ENCODE assay signal across 8 cellular contexts in genomic region chr2:73779472-73780241, GRCh38. TPM values are rescaled to one million over a fixed set of nuclear protein-coding genes. Genes with fewer than 3 reads are reported as not detected.
DNase-seq lines count a peak whose midpoint lies in the region; ATAC-seq, FAIRE-seq and TF ChIP-seq lines count a peak whose summit lies in the region.

Gene DUSP11, minus strand, starts transcription at chr2:73780103. Its CDS starts 129 bp downstream, at chr2:73779974.

- H3K36me3 ChIP-seq in MG63, result peaks cover 17% of the 10 kb centered on the region
- peaks cover 21% of the 10 kb centered on the region for H3K36me3 ChIP-seq in neuron (ENCODE audit: insufficient read depth, low read length)

- H3K36me3 Mint-ChIP-seq in H9 (ENCODE audit: insufficient read depth in 1 of 3, low read depth in 3 of 3), result peaks cover 6 to 31% (median 22%) of the 10 kb centered on the region in 3 experiments; a peak in 6 of 7 replicates

- FAIRE-seq in G401.6 (lab: Jason Lieb, UNC), result peak; percentile 93

- H2BK120ac ChIP-seq in H9 (ENCODE audit: low read depth, low read length, poor library complexity, severe bottlenecking), result peak within 1 kb of the TSS; percentile 55

- H3K9me3 ChIP-seq in H9 (ENCODE audit: control insufficient read depth, low read depth, low read length) (no peaks in the 10 kb centered on the region), MG63 (no peaks in the 10 kb centered on the region), neuron (ENCODE audit: low read length) (no peaks in the 10 kb centered on the region)

- H3K4me2 ChIP-seq in H9 (ENCODE audit: insufficient read depth, insufficient read length, low read length), result peak within 1 kb of the TSS; percentile 94

- H3K27ac ChIP-seq in H9 (ENCODE audit: insufficient read length, low read depth, low read length) (no peak within 1 kb of the TSS), foreskin keratinocyte (peak within 1 kb of the TSS; percentile 94)

- H4K20me1 ChIP-seq in H9 (ENCODE audit: control insufficient read depth, insufficient read depth, insufficient read length), result no peaks in the 10 kb centered on the region

- H3K4me3 ChIP-seq in MG63 (peak within 1 kb of the TSS; percentile 97), neuron (ENCODE audit: low read length) (peak within 1 kb of the TSS; percentile 80)

- TF ChIP-seq CTCF in H9 (conservative IDR thresholded peaks at IDR 0.05) (peak; percentile 89), foreskin keratinocyte (conservative IDR thresholded peaks at IDR 0.05) (peak; percentile 96), subcutaneous adipose tissue (IDR thresholded peaks at IDR 0.05; ENCODE audit: low read depth) (no peak)

- no peaks in the 10 kb centered on the region for H3K9me3 Mint-ChIP-seq in H9

- no peaks in the 10 kb centered on the region for H3K4me1 ChIP-seq in H9 (ENCODE audit: insufficient read depth, low read length)
- peaks cover 31% of the 10 kb centered on the region for H3K4me1 ChIP-seq in foreskin keratinocyte
- H3K4me1 ChIP-seq in neuron (ENCODE audit: insufficient read depth, low read length), result peaks cover 4% of the 10 kb centered on the region

- H4K8ac ChIP-seq in H9 (replicated peaks; ENCODE audit: insufficient read length, low read depth, low read length), result no peak within 1 kb of the TSS

- H3K27me3 Mint-ChIP-seq in H9 (ENCODE audit: low read depth), result no peaks in the 10 kb centered on the region; the same call in 1 of the 2 replicates

- no peak within 1 kb of the TSS for H3K23ac ChIP-seq in H9 (ENCODE audit: insufficient read length, low read depth, low read length)

- DNase-seq in H9 (peak; percentile 95), MG63 (peak; percentile 91), SIG-M5 (lab: John Stamatoyannopoulos, UW) (peak; percentile 60), activated gamma-delta T cell treated with Interleukin-2 at 50 U/mL for 16 hours (peak; percentile 97), foreskin keratinocyte (peak; percentile 71 to 87)

- no peak within 1 kb of the TSS for H2BK15ac ChIP-seq in H9 (ENCODE audit: low read depth, low read length)

- H2BK5ac ChIP-seq in H9 (ENCODE audit: insufficient read length, low read length), result peak within 1 kb of the TSS; percentile 5

- peak within 1 kb of the TSS; percentile 93 for H3K14ac ChIP-seq in H9 (ENCODE audit: insufficient read depth, low read length)

- H3K27me3 ChIP-seq in H9 (ENCODE audit: insufficient read depth, low read length), result no peaks in the 10 kb centered on the region
- no peaks in the 10 kb centered on the region for H3K27me3 ChIP-seq in MG63
- no peaks in the 10 kb centered on the region for H3K27me3 ChIP-seq in foreskin keratinocyte
- no peaks in the 10 kb centered on the region for H3K27me3 ChIP-seq in neuron (ENCODE audit: insufficient read depth, low read length)

- H2BK20ac ChIP-seq in H9 (ENCODE audit: low read depth, low read length, poor library complexity, severe bottlenecking), result no peak within 1 kb of the TSS

- peaks cover 4% of the 10 kb centered on the region for H3K23me2 ChIP-seq in H9 (ENCODE audit: insufficient read length, low read depth, low read length, poor library complexity, severe bottlenecking)

- no peak within 1 kb of the TSS for H2BK12ac ChIP-seq in H9 (ENCODE audit: insufficient read length, low read depth, low read length)

- peak within 1 kb of the TSS; percentile 23 to 99 (median 96); a peak in 5 of 7 replicates for H3K27ac Mint-ChIP-seq in H9

- H3K79me1 ChIP-seq in H9 (ENCODE audit: insufficient read depth, low read depth, low read length, poor library complexity, severe bottlenecking), result no peaks in the 10 kb centered on the region

- peak within 1 kb of the TSS; percentile 81 for H4K5ac ChIP-seq in H9 (ENCODE audit: insufficient read length, low read depth, low read length)

- H2AFZ ChIP-seq in H9 (ENCODE audit: low read length) (peak within 1 kb of the TSS; percentile 5), neuron (ENCODE audit: low read depth, low read length) (peak within 1 kb of the TSS; percentile 67)

- no peak within 1 kb of the TSS for H3K56ac ChIP-seq in H9 (ENCODE audit: insufficient read length, low read depth, low read length)

- no peak within 1 kb of the TSS for H3K4ac ChIP-seq in H9 (ENCODE audit: low read depth, low read length)

- no CpG with 5 or more reads among the region's 41 CpGs for WGBS in H9 (ENCODE audit: extremely low coverage, insufficient read length, low lambda C conversion rate)

- ATAC-seq in foreskin keratinocyte, result peak; percentile 86

- peak within 1 kb of the TSS; percentile 93 for H3K9ac ChIP-seq in H9 (ENCODE audit: extremely low read depth, insufficient read length, low read length)

- peaks cover 9% of the 10 kb centered on the region in 2 experiments for H3K4me1 Mint-ChIP-seq in H9

- H2AK5ac ChIP-seq in H9 (ENCODE audit: insufficient read length, low read length), result no peak within 1 kb of the TSS

- no peak within 1 kb of the TSS for H3T11ph ChIP-seq in H9 (ENCODE audit: low read length)

- H3K79me2 ChIP-seq in H9 (ENCODE audit: insufficient read depth, low read length), result no peaks in the 10 kb centered on the region; the same call in 1 of the 2 replicates

- H4K91ac ChIP-seq in H9 (ENCODE audit: insufficient read length, low read depth, low read length), result no peak within 1 kb of the TSS

- peak within 1 kb of the TSS; percentile 99 for H3K4me3 Mint-ChIP-seq in H9

- peak within 1 kb of the TSS; percentile 83 for H3K18ac ChIP-seq in H9 (ENCODE audit: insufficient read length, low read depth, low read length)

RNA-seq across cellular contexts. Expression of gene DUSP11, which starts in this region (rescaled TPM):
- total RNA-seq in H9 (2021) (21.4 and 22.8 TPM in 2 replicates), foreskin keratinocyte (71.0 and 88.9 TPM in 2 replicates), subcutaneous adipose tissue (10 to 100 TPM; 23.7 to 40.1 (median 31.6) TPM)
- total RNA-seq in MG63 (2014; rRNA removed; shearing (Covaris generic); ENCODE audit: low replicate concordance), result 13.0 and 26.1 TPM in 2 replicates
- polyA plus RNA-seq in foreskin keratinocyte, result 64.1 and 73.5 TPM in 2 replicates
